Comparison of ENCODE assay signal across 12 cellular contexts in genomic region chr6:56046576-56046975, GRCh38.
DNase-seq lines count a peak whose midpoint lies in the region; ATAC-seq and TF ChIP-seq lines count a peak whose summit lies in the region.
"Had no signal": no experiment of that assay in that cellular context is flagged by ENCODE, and none has a peak within 500 bp of the region (broad histone marks: within the 10 kb centered on the region; RNA-seq: fewer than 3 reads in every experiment).

No MANE protein-coding gene starts in this region.

- H3K27ac Mint-ChIP-seq in CD14-positive monocyte, result peak overlapping the region in 5 of 7 donors; percentile 63 to 89 (median 76)
- H3K27ac Mint-ChIP-seq: activated naive CD4-positive, alpha-beta T cell treated with anti-CD3 and anti-CD28 coated beads, Interleukin-2, amount 10 ng/mL, durations not matched to agents 7 days and 5 days had no signal

- H3K9me3 ChIP-seq in body of pancreas (no peaks in the 10 kb centered on the region), lung (ENCODE audit: control insufficient read depth in 2 of 2, insufficient read depth in 1 of 2, low read length in 1 of 2) (no peaks in the 10 kb centered on the region)
- H3K9me3 ChIP-seq: gastrocnemius medialis had no signal

- H3K27ac ChIP-seq in body of pancreas (no peak overlapping the region), lung (ENCODE audit: low read depth in 1 of 2, low read length in 1 of 2) (no peak overlapping the region)
- H3K27ac ChIP-seq: gastrocnemius medialis had no signal

- TF ChIP-seq POLR2A in body of pancreas (IDR thresholded peaks at IDR 0.05), result no peak

- H3K9me3 Mint-ChIP-seq in CD14-positive monocyte, result peaks cover 0 to 3% (median 0%) of the 10 kb centered on the region in 7 donors
- H3K9me3 Mint-ChIP-seq: activated naive CD4-positive, alpha-beta T cell treated with anti-CD3 and anti-CD28 coated beads, Interleukin-2, amount 10 ng/mL, durations not matched to agents 7 days and 5 days had no signal

- ATAC-seq in body of pancreas (no peak), lung (ENCODE audit: insufficient read depth, low FRiP score) (no peak), omental fat pad (ENCODE audit: low FRiP score) (no peak), HG03108 (IDR thresholded peaks at IDR 0.05; ENCODE audit: unreplicated experiment) (no peak), HG03196 (IDR thresholded peaks at IDR 0.05; ENCODE audit: unreplicated experiment) (no peak)
- ATAC-seq: gastrocnemius medialis had no signal

- H3K36me3 ChIP-seq in body of pancreas (replicated peaks in 1 of 2; ENCODE audit: insufficient read depth in 1 of 2, low read depth in 2 of 2), result no peaks in the 10 kb centered on the region
- no peaks in the 10 kb centered on the region for H3K36me3 ChIP-seq in lung (ENCODE audit: control insufficient read depth in 2 of 2, insufficient read depth in 2 of 2, low read length in 2 of 2)
- H3K36me3 ChIP-seq: gastrocnemius medialis had no signal

- H3K36me3 Mint-ChIP-seq in CD14-positive monocyte, result no peaks in the 10 kb centered on the region
- H3K36me3 Mint-ChIP-seq: activated naive CD4-positive, alpha-beta T cell treated with anti-CD3 and anti-CD28 coated beads, Interleukin-2, amount 10 ng/mL, durations not matched to agents 7 days and 5 days had no signal

- H3K4me3 ChIP-seq in body of pancreas, result no peak overlapping the region
- no peak overlapping the region for H3K4me3 ChIP-seq in lung
- H3K4me3 ChIP-seq: gastrocnemius medialis had no signal

- intact Hi-C loops in CD14-positive monocyte (cut with micrococcal nuclease) (no loop called here), body of pancreas (cut with DNase I) (no loop called here)

- WGBS in body of pancreas, 2 donors, result 53 to 56% methylated on average over 7 of the region's 7 CpGs
- WGBS in lung, 2 donors, result 15 to 41% methylated on average over 7 of the region's 7 CpGs

- peaks cover 3 to 9% (median 8%) of the 10 kb centered on the region in 3 donors for H3K27me3 Mint-ChIP-seq in CD14-positive monocyte (ENCODE audit: low read depth in 3 of 3)
- H3K27me3 Mint-ChIP-seq: activated naive CD4-positive, alpha-beta T cell treated with anti-CD3 and anti-CD28 coated beads, Interleukin-2, amount 10 ng/mL, durations not matched to agents 7 days and 5 days had no signal

- TF ChIP-seq CTCF in CD14-positive monocyte (IDR thresholded peaks at IDR 0.05) (no peak), body of pancreas (IDR thresholded peaks at IDR 0.05) (no peak), lung (IDR thresholded peaks at IDR 0.05; ENCODE audit: control extremely low read depth, extremely low read depth) (no peak), omental fat pad (IDR thresholded peaks at IDR 0.05) (no peak)

- no peaks in the 10 kb centered on the region for H3K27me3 ChIP-seq in body of pancreas
- H3K27me3 ChIP-seq in lung (ENCODE audit: control insufficient read depth, insufficient read depth), result no peaks in the 10 kb centered on the region
- H3K27me3 ChIP-seq: gastrocnemius medialis had no signal

- H3K4me3 Mint-ChIP-seq in CD14-positive monocyte, result peak overlapping the region; percentile 61 to 62
- H3K4me3 Mint-ChIP-seq: activated naive CD4-positive, alpha-beta T cell treated with anti-CD3 and anti-CD28 coated beads, Interleukin-2, amount 10 ng/mL, durations not matched to agents 7 days and 5 days had no signal

- H3K4me1 Mint-ChIP-seq in CD14-positive monocyte, result peaks cover 21% of the 10 kb centered on the region
- H3K4me1 Mint-ChIP-seq: activated naive CD4-positive, alpha-beta T cell treated with anti-CD3 and anti-CD28 coated beads, Interleukin-2, amount 10 ng/mL, durations not matched to agents 7 days and 5 days had no signal

- H3K4me1 ChIP-seq in body of pancreas, result no peaks in the 10 kb centered on the region
- no peaks in the 10 kb centered on the region for H3K4me1 ChIP-seq in lung (ENCODE audit: control insufficient read depth in 2 of 2, insufficient read depth in 2 of 2, low read length in 2 of 2)
- H3K4me1 ChIP-seq: gastrocnemius medialis had no signal

- DNase-seq in CD14-positive monocyte (ENCODE audit: low spot score) (peak; percentile 67), LoVo (ENCODE audit: low spot score) (peak; percentile 2), body of pancreas (peak in 3 of 4 donors; percentile 12 to 23 (median 14)), lung (ENCODE audit: low spot score) (peak; percentile 35), GM19238 (ENCODE audit: insufficient read length, low spot score) (no peak), omental fat pad (ENCODE audit: low spot score) (no peak)
- DNase-seq: activated naive CD4-positive, alpha-beta T cell treated with anti-CD3 and anti-CD28 coated beads, Interleukin-2, amount 10 ng/mL, durations not matched to agents 7 days and 5 days; gastrocnemius medialis; NCI-H2081; T1000 had no signal

Comparison
In these comparisons a context has a peak if more than half of its experiments do, and no peak if none do; other contexts are left out.
1. DNase-seq: peak in CD14-positive monocyte (single experiment), LoVo (single experiment), body of pancreas (3 of 4) and lung (single experiment); none in GM19238 (single experiment) and omental fat pad (single experiment).